In genomic region chr12:32074432-32074831, GRCh38 we compare ENCODE assay signal across 5 cellular contexts.
"Had no signal": no experiment of that assay in that cellular context is flagged by ENCODE, and none has a peak within 500 bp of the region (broad histone marks: within the 10 kb centered on the region; RNA-seq: fewer than 3 reads in every experiment).

No MANE protein-coding gene starts in this region.

- DNase-seq: GM23248, H9, HCEC 1CT, IMR-90 had no signal

- H3K4me3 Mint-ChIP-seq: H9 had no signal

- ATAC-seq: K562 had no signal
